Comparison of ENCODE assay signal across 8 cellular contexts in the genomic region with DNA sequence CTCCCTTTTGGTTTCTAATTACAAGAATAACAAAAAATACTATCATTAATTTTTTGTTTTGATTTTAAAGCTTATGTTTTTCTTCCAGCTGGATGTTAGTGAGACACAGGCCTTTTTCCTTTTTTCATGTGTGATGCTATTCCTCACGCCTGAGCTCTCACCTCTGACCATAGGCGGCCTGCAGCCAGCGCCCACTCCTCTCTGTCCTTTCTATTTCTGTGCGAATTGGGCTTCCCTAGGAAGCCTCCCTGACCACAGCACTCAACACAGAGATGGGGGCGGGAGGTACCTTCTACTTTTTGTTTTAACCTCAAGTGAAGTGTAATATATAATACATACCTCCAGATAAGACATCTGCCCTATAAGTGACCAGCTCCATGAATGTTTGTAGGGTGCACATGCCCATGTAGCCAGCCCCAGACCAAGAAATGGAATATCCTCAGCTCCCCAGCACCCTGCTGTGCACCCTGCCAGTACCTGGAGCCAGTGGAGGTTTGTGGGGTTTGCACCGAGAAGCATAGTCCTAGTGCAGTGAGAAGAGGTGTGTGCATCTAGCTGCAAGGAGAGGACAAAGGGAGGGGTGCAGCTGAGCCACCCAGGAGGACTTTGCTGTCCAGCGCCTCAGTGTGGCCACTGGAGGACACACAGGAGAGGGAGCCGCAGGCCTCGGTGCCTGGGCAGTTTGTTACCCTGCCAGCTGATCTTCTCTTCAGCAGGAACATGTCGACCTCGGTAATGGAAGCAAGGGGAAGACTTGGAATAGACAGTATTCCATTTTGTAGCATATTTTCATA. TPM values are rescaled to one million over a fixed set of nuclear protein-coding genes. Genes with fewer than 3 reads are reported as not detected.
DNase-seq lines count a peak whose midpoint lies in the region; ATAC-seq and TF ChIP-seq lines count a peak whose summit lies in the region.

No MANE protein-coding gene starts in this region.

- peak overlapping the region; percentile 62 for H3K27ac Mint-ChIP-seq in CD8-positive, alpha-beta T cell

- intact Hi-C loops in CD8-positive, alpha-beta T cell (cut with DNase I, micrococcal nuclease) = loop anchor here (1.0 to 5.0 kb wide), 3 partner anchors 41 to 58 kb away; partner anchors contain the start of gene PPP2R2D (in 1 of the 2)

- no peak overlapping the region for H3K4me3 ChIP-seq in CD8-positive, alpha-beta T cell (ENCODE audit: low read depth, low read length)

- H3K4me1 Mint-ChIP-seq in CD8-positive, alpha-beta T cell (ENCODE audit: low read depth) = peaks cover 3% of the 10 kb centered on the region

- CTCF ChIA-PET in CD8-positive, alpha-beta T cell (lab: Charles Lee) = interaction anchor here (1.1 to 3.6 kb wide), 4 partner anchors 31 to 80 kb away, joined by 3 to 20 read pairs (median 4); no protein-coding TSS in a partner anchor

- H3K9me3 Mint-ChIP-seq in CD8-positive, alpha-beta T cell = no peaks in the 10 kb centered on the region

- no peak overlapping the region for H3K4me3 Mint-ChIP-seq in CD8-positive, alpha-beta T cell

- POLR2A ChIA-PET in CD8-positive, alpha-beta T cell (lab: Charles Lee) = no interaction called here

- TF ChIP-seq CTCF in CD8-positive, alpha-beta T cell (IDR thresholded peaks at IDR 0.05) = peak; percentile 23

- H3K27ac ChIP-seq in CD8-positive, alpha-beta T cell (ENCODE audit: low read depth, low read length) = no peak overlapping the region

- no peaks in the 10 kb centered on the region for H3K9me3 ChIP-seq in CD8-positive, alpha-beta T cell (ENCODE audit: low read length)

- ATAC-seq in CD8-positive, alpha-beta T cell = peak; percentile 59
- no peak for ATAC-seq in GM21367 (IDR thresholded peaks at IDR 0.05; ENCODE audit: unreplicated experiment)
- ATAC-seq in HG03520 (IDR thresholded peaks at IDR 0.05; ENCODE audit: unreplicated experiment) = no peak
- no peak for ATAC-seq in HG02678 (IDR thresholded peaks at IDR 0.05; ENCODE audit: unreplicated experiment)

- H3K4me1 ChIP-seq in CD8-positive, alpha-beta T cell (ENCODE audit: insufficient read depth, low read length) = no peaks in the 10 kb centered on the region

- DNase-seq in CD8-positive, alpha-beta T cell = peak in 2 of 7 experiments; percentile 25 to 33
- peak; percentile 51 for DNase-seq in LHCN-M2 (ENCODE audit: low read depth)
- peak; percentile 66 for DNase-seq in ecto neural progenitor cell (ENCODE audit: low spot score)
- peak; percentile 20 for DNase-seq in midbrain (lab: John Stamatoyannopoulos, UW)
- DNase-seq in activated gamma-delta T cell (lab: John Stamatoyannopoulos, UW) = no peak

- peaks cover 30% of the 10 kb centered on the region for H3K36me3 ChIP-seq in CD8-positive, alpha-beta T cell (ENCODE audit: insufficient read depth, low read length)

- H3K36me3 Mint-ChIP-seq in CD8-positive, alpha-beta T cell = peaks cover 84% of the 10 kb centered on the region

- no peaks in the 10 kb centered on the region for H3K27me3 Mint-ChIP-seq in CD8-positive, alpha-beta T cell (ENCODE audit: low read depth)

- H3K27me3 ChIP-seq in CD8-positive, alpha-beta T cell (ENCODE audit: insufficient read depth, low read length) = no peaks in the 10 kb centered on the region

RNA-seq across cellular contexts. Expression of gene BNIP3, which starts 38.5 kb away (rescaled TPM):
- total RNA-seq in CD8-positive, alpha-beta T cell = 10 to 100 TPM; 19.2 to 21.3 TPM
- 425 and 456 TPM in 2 replicates for total RNA-seq in LHCN-M2 (2014; rRNA removed)
- polyA plus RNA-seq in LHCN-M2 (2012) = 123 TPM

RNA-seq across cellular contexts. Expression of gene PPP2R2D, which starts 42.4 kb away (rescaled TPM):
- total RNA-seq in CD8-positive, alpha-beta T cell = 10 to 100 TPM; 28.4 to 28.5 TPM
- total RNA-seq in LHCN-M2 (2014; rRNA removed) = 25.6 and 35.8 TPM in 2 replicates
- polyA plus RNA-seq in LHCN-M2 (2012) = 22.3 TPM

Comparison
In these comparisons a context has a peak if more than half of its experiments do, and no peak if none do; other contexts are left out.
1. RNA of gene BNIP3, which starts 38.5 kb away (total RNA-seq): 425 to 456 TPM in LHCN-M2; 19.2 to 21.3 TPM in CD8-positive, alpha-beta T cell; every median in the first group is over 10 times any median in the second.